ENCODE assay signal across 1 cellular context in the genomic region with DNA sequence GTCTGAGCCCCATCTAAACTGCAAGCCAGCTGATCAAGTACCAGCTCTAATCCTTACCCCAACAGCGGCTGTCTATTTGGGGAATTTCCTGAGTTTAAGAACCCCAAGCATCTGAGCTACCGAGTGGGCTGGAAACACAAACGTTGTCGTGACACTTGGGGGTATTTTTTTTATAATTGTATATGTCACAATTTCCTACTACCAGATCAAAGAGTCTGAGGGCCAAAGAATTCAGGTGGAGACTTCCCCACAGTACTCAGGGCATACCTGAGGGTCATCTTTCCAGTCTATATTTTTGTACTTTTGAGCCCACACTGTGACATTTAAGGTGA.
TF ChIP-seq lines count a peak whose summit lies in the region.

No MANE protein-coding gene starts in this region.

TF ChIP-seq in HepG2, 621 proteins besides CTCF, POLR2A, EP300 and RAD21:
- no peak for TF ChIP-seq ZSCAN12 (CRISPR knock-in tag; IDR thresholded peaks at IDR 0.05)
- 0 out of 2 replicates have a peak, but pooled peaks have one; percentile 2 for TF ChIP-seq ZFX (CRISPR knock-in tag; IDR thresholded peaks at IDR 0.05; ENCODE audit: low read depth)
- 0 out of 2 replicates have a peak, but pooled peaks have one; percentile 13 for TF ChIP-seq HNF4G (IDR thresholded peaks at IDR 0.05; ENCODE audit: borderline replicate concordance, low read depth, low read length)
- TF ChIP-seq HNF4G (CRISPR knock-in tag; IDR thresholded peaks at IDR 0.05; ENCODE audit: borderline replicate concordance, low read depth) = no peak
